ENCODE assay signal across 1 cellular context in genomic region chr5:169696621-169697517, GRCh38.
TF ChIP-seq lines count a peak whose summit lies in the region.

No MANE protein-coding gene starts in this region.

TF ChIP-seq in GM23338, 12 proteins besides CTCF, POLR2A, EP300 and RAD21 (continued from another document):
- TF ChIP-seq, protein P1, sequence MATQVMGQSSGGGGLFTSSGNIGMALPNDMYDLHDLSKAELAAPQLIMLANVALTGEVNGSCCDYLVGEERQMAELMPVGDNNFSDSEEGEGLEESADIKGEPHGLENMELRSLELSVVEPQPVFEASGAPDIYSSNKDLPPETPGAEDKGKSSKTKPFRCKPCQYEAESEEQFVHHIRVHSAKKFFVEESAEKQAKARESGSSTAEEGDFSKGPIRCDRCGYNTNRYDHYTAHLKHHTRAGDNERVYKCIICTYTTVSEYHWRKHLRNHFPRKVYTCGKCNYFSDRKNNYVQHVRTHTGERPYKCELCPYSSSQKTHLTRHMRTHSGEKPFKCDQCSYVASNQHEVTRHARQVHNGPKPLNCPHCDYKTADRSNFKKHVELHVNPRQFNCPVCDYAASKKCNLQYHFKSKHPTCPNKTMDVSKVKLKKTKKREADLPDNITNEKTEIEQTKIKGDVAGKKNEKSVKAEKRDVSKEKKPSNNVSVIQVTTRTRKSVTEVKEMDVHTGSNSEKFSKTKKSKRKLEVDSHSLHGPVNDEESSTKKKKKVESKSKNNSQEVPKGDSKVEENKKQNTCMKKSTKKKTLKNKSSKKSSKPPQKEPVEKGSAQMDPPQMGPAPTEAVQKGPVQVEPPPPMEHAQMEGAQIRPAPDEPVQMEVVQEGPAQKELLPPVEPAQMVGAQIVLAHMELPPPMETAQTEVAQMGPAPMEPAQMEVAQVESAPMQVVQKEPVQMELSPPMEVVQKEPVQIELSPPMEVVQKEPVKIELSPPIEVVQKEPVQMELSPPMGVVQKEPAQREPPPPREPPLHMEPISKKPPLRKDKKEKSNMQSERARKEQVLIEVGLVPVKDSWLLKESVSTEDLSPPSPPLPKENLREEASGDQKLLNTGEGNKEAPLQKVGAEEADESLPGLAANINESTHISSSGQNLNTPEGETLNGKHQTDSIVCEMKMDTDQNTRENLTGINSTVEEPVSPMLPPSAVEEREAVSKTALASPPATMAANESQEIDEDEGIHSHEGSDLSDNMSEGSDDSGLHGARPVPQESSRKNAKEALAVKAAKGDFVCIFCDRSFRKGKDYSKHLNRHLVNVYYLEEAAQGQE (IDR thresholded peaks at IDR 0.05; ENCODE audit: unreplicated experiment) = no peak
- no peak for TF ChIP-seq ZNF114 (CRISPR knock-in tag; IDR thresholded peaks at IDR 0.05)
- no peak for TF ChIP-seq JUNB (IDR thresholded peaks at IDR 0.05; ENCODE audit: unreplicated experiment)
- no peak for TF ChIP-seq ZNF331 (CRISPR knock-in tag; IDR thresholded peaks at IDR 0.05; ENCODE audit: low read depth)
- TF ChIP-seq EZH2phosphoT487 (IDR thresholded peaks at IDR 0.05; ENCODE audit: unreplicated experiment) = no peak
- TF ChIP-seq POLR2AphosphoS5 (IDR thresholded peaks at IDR 0.05; ENCODE audit: low read depth) = no peak
- TF ChIP-seq STAT1 (IDR thresholded peaks at IDR 0.05; ENCODE audit: unreplicated experiment) = no peak
- no peak for TF ChIP-seq EZH2 (IDR thresholded peaks at IDR 0.05; ENCODE audit: low read depth, unreplicated experiment)
- TF ChIP-seq ETS1 (IDR thresholded peaks at IDR 0.05) = no peak
